19 cellular contexts compared by ENCODE assay signal in genomic region chr2:164710252-164710633, GRCh38.
DNase-seq lines count a peak whose midpoint lies in the region; ATAC-seq and TF ChIP-seq lines count a peak whose summit lies in the region.
"Had no signal": no experiment of that assay in that cellular context is flagged by ENCODE, and none has a peak within 500 bp of the region (broad histone marks: within the 10 kb centered on the region; RNA-seq: fewer than 3 reads in every experiment).

No MANE protein-coding gene starts in this region.

- DNase-seq in A673 (ENCODE audit: low spot score): peak; percentile 24
- DNase-seq in M059J (ENCODE audit: low read depth): peak; percentile 9
- no peak for DNase-seq in chondrocyte (ENCODE audit: low spot score)
- DNase-seq in right lobe of liver: no peak
- DNase-seq in upper lobe of right lung: no peak
- no peak for DNase-seq in MV-4-11 (lab: John Stamatoyannopoulos, UW)
- no peak for DNase-seq in HUDEP-2 (lab: John Stamatoyannopoulos, UW; ENCODE audit: unreplicated experiment in 76 of 76)
- DNase-seq: activated CD4-positive, alpha-beta T cell treated with anti-CD3 and anti-CD28 coated beads, Interleukin-2, amount 10 ng/mL, durations not matched to agents 7 days and 5 days; activated T-cell treated with anti-CD3 and anti-CD28 coated beads for 4 hours; COR-L47; left cardiac atrium; ovary; SJCRH30; T1000 had no signal

- intact Hi-C loops in A673 (cut with micrococcal nuclease; ENCODE audit: unreplicated experiment): loop anchor here (10.0 kb wide), 1 partner anchor 1545 kb away; no protein-coding TSS in a partner anchor
- intact Hi-C loops in right lobe of liver (cut with DNase I): no loop called here
- intact Hi-C loops in upper lobe of right lung (cut with DNase I): no loop called here

- H3K4me3 ChIP-seq in A673 (ENCODE audit: low read depth, low read length, poor library complexity, severe bottlenecking) (no peak overlapping the region), right lobe of liver (no peak overlapping the region), upper lobe of right lung (no peak overlapping the region)
- H3K4me3 ChIP-seq: ovary, SJCRH30, suprapubic skin had no signal

- H3K36me3 Mint-ChIP-seq in chondrocyte (ENCODE audit: low read depth): no peaks in the 10 kb centered on the region
- H3K36me3 Mint-ChIP-seq: activated naive CD4-positive, alpha-beta T cell treated with anti-CD3 and anti-CD28 coated beads, Interleukin-2, amount 50 U/mL, for 72 hours had no signal

- no peak overlapping the region for H3K4me3 Mint-ChIP-seq in chondrocyte (ENCODE audit: unreplicated experiment)
- H3K4me3 Mint-ChIP-seq: activated CD4-positive, alpha-beta T cell treated with anti-CD3 and anti-CD28 coated beads, Interleukin-2, amount 10 ng/mL, durations not matched to agents 7 days and 5 days; central memory CD8-positive, alpha-beta T cell had no signal

- H3K27me3 Mint-ChIP-seq in chondrocyte (ENCODE audit: low read depth): no peaks in the 10 kb centered on the region
- H3K27me3 Mint-ChIP-seq: central memory CD8-positive, alpha-beta T cell had no signal

- H3K27me3 ChIP-seq in A673 (replicated peaks; ENCODE audit: insufficient read depth, low read depth, low read length, poor library complexity): no peaks in the 10 kb centered on the region
- no peaks in the 10 kb centered on the region for H3K27me3 ChIP-seq in right lobe of liver
- no peaks in the 10 kb centered on the region for H3K27me3 ChIP-seq in upper lobe of right lung
- H3K27me3 ChIP-seq: ovary, SJCRH30, suprapubic skin had no signal

- H3K4me1 ChIP-seq in A673 (ENCODE audit: insufficient read depth, low read length, poor library complexity, severe bottlenecking): no peaks in the 10 kb centered on the region
- H3K4me1 ChIP-seq in right lobe of liver: peaks cover 0 to 44% (median 7%) of the 10 kb centered on the region in 4 donors
- H3K4me1 ChIP-seq in upper lobe of right lung: no peaks in the 10 kb centered on the region
- H3K4me1 ChIP-seq: SJCRH30, suprapubic skin had no signal

- H3K9me3 ChIP-seq in A673 (ENCODE audit: low read depth, low read length, poor library complexity, severe bottlenecking) (no peaks in the 10 kb centered on the region), right lobe of liver (no peaks in the 10 kb centered on the region), upper lobe of right lung (no peaks in the 10 kb centered on the region)
- H3K9me3 ChIP-seq: ovary, SJCRH30, suprapubic skin had no signal

- BruUV-seq in A673 (replicated peaks; lab: Mats Ljungman, UMichigan): no TSS peak

- 90% methylated on average over 6 of the region's 6 CpGs for WGBS in right lobe of liver (ENCODE audit: insufficient coverage, low coverage, low lambda C conversion rate, missing lambda C conversion rate)

- ATAC-seq in right lobe of liver: no peak
- ATAC-seq in GM19328 (IDR thresholded peaks at IDR 0.05; ENCODE audit: unreplicated experiment): no peak
- ATAC-seq in upper lobe of right lung: no peak
- ATAC-seq: activated naive CD4-positive, alpha-beta T cell treated with anti-CD3 and anti-CD28 coated beads, Interleukin-2, amount 50 U/mL, for 72 hours; left cardiac atrium had no signal

- H3K27ac ChIP-seq in A673 (ENCODE audit: low read depth, low read length, poor library complexity, severe bottlenecking): no peak overlapping the region
- peak overlapping the region; percentile 77 to 95 (median 86) for H3K27ac ChIP-seq in right lobe of liver
- no peak overlapping the region for H3K27ac ChIP-seq in upper lobe of right lung
- H3K27ac ChIP-seq: epithelial cell of prostate, ovary, SJCRH30, suprapubic skin had no signal

- H3K9me3 Mint-ChIP-seq in chondrocyte (ENCODE audit: low read depth): no peaks in the 10 kb centered on the region
- H3K9me3 Mint-ChIP-seq: activated CD4-positive, alpha-beta T cell treated with anti-CD3 and anti-CD28 coated beads, Interleukin-2, amount 10 ng/mL, durations not matched to agents 7 days and 5 days had no signal

- peaks cover 18% of the 10 kb centered on the region for H3K4me1 Mint-ChIP-seq in chondrocyte (ENCODE audit: low read depth)
- H3K4me1 Mint-ChIP-seq: activated CD4-positive, alpha-beta T cell treated with anti-CD3 and anti-CD28 coated beads, Interleukin-2, amount 10 ng/mL, durations not matched to agents 7 days and 5 days; central memory CD8-positive, alpha-beta T cell had no signal

- no peak for TF ChIP-seq POLR2A in right lobe of liver (IDR thresholded peaks at IDR 0.05)

- CTCF ChIA-PET in A673 (lab: Charles Lee): no interaction called here

- POLR2A ChIA-PET in A673 (lab: Charles Lee; ENCODE audit: low non-redundant PET): no interaction called here

- no peak for TF ChIP-seq CTCF in A673 (conservative IDR thresholded peaks at IDR 0.05; ENCODE audit: low read depth, low read length)
- TF ChIP-seq CTCF in chondrocyte (IDR thresholded peaks at IDR 0.05): no peak
- no peak for TF ChIP-seq CTCF in right lobe of liver (IDR thresholded peaks at IDR 0.05)
- TF ChIP-seq CTCF in upper lobe of right lung (IDR thresholded peaks at IDR 0.05): no peak

- H3K27ac Mint-ChIP-seq in chondrocyte (ENCODE audit: unreplicated experiment): peak overlapping the region; percentile 37
- H3K27ac Mint-ChIP-seq: activated CD4-positive, alpha-beta T cell treated with anti-CD3 and anti-CD28 coated beads, Interleukin-2, amount 10 ng/mL, durations not matched to agents 7 days and 5 days; activated naive CD4-positive, alpha-beta T cell treated with anti-CD3 and anti-CD28 coated beads, Interleukin-2, amount 50 U/mL, for 72 hours had no signal

- H3K36me3 ChIP-seq in A673 (ENCODE audit: insufficient read depth, low read length, poor library complexity, severe bottlenecking) (no peaks in the 10 kb centered on the region), right lobe of liver (no peaks in the 10 kb centered on the region), upper lobe of right lung (no peaks in the 10 kb centered on the region)
- H3K36me3 ChIP-seq: ovary, SJCRH30, suprapubic skin had no signal

Comparison
In these comparisons a context has a peak if more than half of its experiments do, and no peak if none do; other contexts are left out.
1. DNase-seq: peak in A673 (single experiment) and M059J (single experiment); none in chondrocyte (single experiment), right lobe of liver (0 of 3), upper lobe of right lung (single experiment), MV-4-11 (single experiment) and HUDEP-2 (0 of 76).
2. H3K27ac ChIP-seq: peak in right lobe of liver (3 of 3); none in A673 (single experiment) and upper lobe of right lung (single experiment).